ENCODE assay signal across 15 cellular contexts in genomic region chr16:68090526-68090925, GRCh38. TPM values are rescaled to one million over a fixed set of nuclear protein-coding genes. Genes with fewer than 3 reads are reported as not detected.
DNase-seq lines count a peak whose midpoint lies in the region; ATAC-seq and TF ChIP-seq lines count a peak whose summit lies in the region.
"Had no signal": no experiment of that assay in that cellular context is flagged by ENCODE, and none has a peak within 500 bp of the region (broad histone marks: within the 10 kb centered on the region; RNA-seq: fewer than 3 reads in every experiment).

No MANE protein-coding gene starts in this region.

- no peak for ATAC-seq in stimulated activated memory B cell treated with anti-CD40 and anti-IgM and Interleukin-4, amounts not matched to agents 10 μg/mL and 1 μg/mL and 100 μg/mL, for 72 hours
- ATAC-seq in GM18511 (IDR thresholded peaks at IDR 0.05; ENCODE audit: unreplicated experiment): no peak
- ATAC-seq: WTC11 had no signal

- H3K9me3 Mint-ChIP-seq in activated naive CD4-positive, alpha-beta T cell treated with anti-CD3 and anti-CD28 coated beads for 36 hours: no peaks in the 10 kb centered on the region
- no peaks in the 10 kb centered on the region for H3K9me3 Mint-ChIP-seq in chondrocyte (ENCODE audit: low read depth)
- H3K9me3 Mint-ChIP-seq in stimulated activated memory B cell treated with anti-CD40 and anti-IgM and Interleukin-4, amounts not matched to agents 10 μg/mL and 1 μg/mL and 100 μg/mL, for 72 hours: no peaks in the 10 kb centered on the region
- H3K9me3 Mint-ChIP-seq: WTC11 had no signal

- DNase-seq in activated naive CD4-positive, alpha-beta T cell treated with anti-CD3 and anti-CD28 coated beads for 36 hours: no peak
- DNase-seq in activated naive CD4-positive, alpha-beta T cell (lab: John Stamatoyannopoulos, UW): no peak
- no peak for DNase-seq in chondrocyte (ENCODE audit: low spot score)
- DNase-seq in activated CD4-positive, CD25-positive, alpha-beta regulatory T cell treated with anti-CD3 and anti-CD28 coated beads, Interleukin-2, amount 50 U/mL, for 72 hours: no peak
- no peak for DNase-seq in stimulated activated CD8-positive, alpha-beta memory T cell treated with anti-CD3 and anti-CD28 coated beads, Interleukin-4, amount 100 ng/mL, for 48 hours
- DNase-seq: anterior cingulate cortex, BE2C, NCI-H1417 treated with DMSO at 0.1 percent for 48 hours, NCI-H82, small intestine had no signal

- H3K36me3 Mint-ChIP-seq in activated naive CD4-positive, alpha-beta T cell treated with anti-CD3 and anti-CD28 coated beads for 36 hours (ENCODE audit: low read depth): no peaks in the 10 kb centered on the region
- no peaks in the 10 kb centered on the region for H3K36me3 Mint-ChIP-seq in chondrocyte (ENCODE audit: low read depth)
- no peaks in the 10 kb centered on the region for H3K36me3 Mint-ChIP-seq in stimulated activated memory B cell treated with anti-CD40 and anti-IgM and Interleukin-4, amounts not matched to agents 10 μg/mL and 1 μg/mL and 100 μg/mL, for 72 hours
- H3K36me3 Mint-ChIP-seq: WTC11 had no signal

- peak overlapping the region; percentile 79 for H3K27ac Mint-ChIP-seq in activated naive CD4-positive, alpha-beta T cell treated with anti-CD3 and anti-CD28 coated beads for 36 hours
- peak overlapping the region; percentile 37 for H3K27ac Mint-ChIP-seq in chondrocyte (ENCODE audit: unreplicated experiment)
- peak overlapping the region; percentile 86 for H3K27ac Mint-ChIP-seq in stimulated activated memory B cell treated with anti-CD40 and anti-IgM and Interleukin-4, amounts not matched to agents 10 μg/mL and 1 μg/mL and 100 μg/mL, for 72 hours
- H3K27ac Mint-ChIP-seq: WTC11 had no signal

- no peaks in the 10 kb centered on the region for H3K9me3 ChIP-seq in OCI-LY3 (ENCODE audit: insufficient read depth, low read length)
- H3K9me3 ChIP-seq: BE2C, HAP-1 had no signal

- H2AFZ ChIP-seq in OCI-LY3 (ENCODE audit: low read depth, low read length): no peak overlapping the region

- peaks cover 49% of the 10 kb centered on the region for H4K20me1 ChIP-seq in OCI-LY3 (ENCODE audit: insufficient read depth, low read length)

- H3K36me3 ChIP-seq in OCI-LY3 (replicated peaks; ENCODE audit: low read depth, low read length): no peaks in the 10 kb centered on the region
- H3K36me3 ChIP-seq: BE2C had no signal

- peaks cover 54% of the 10 kb centered on the region for H3K4me1 ChIP-seq in OCI-LY3 (ENCODE audit: low read length)

- TF ChIP-seq CTCF in OCI-LY3 (IDR thresholded peaks at IDR 0.05; ENCODE audit: low read depth, low read length) (no peak), chondrocyte (IDR thresholded peaks at IDR 0.05) (no peak)

- peak overlapping the region; percentile 41; the same call in 1 of the 2 replicates for H3K27ac ChIP-seq in OCI-LY3 (ENCODE audit: low read length)

- no peaks in the 10 kb centered on the region for H3K27me3 Mint-ChIP-seq in activated naive CD4-positive, alpha-beta T cell treated with anti-CD3 and anti-CD28 coated beads for 36 hours (ENCODE audit: low read depth)
- H3K27me3 Mint-ChIP-seq in chondrocyte (ENCODE audit: low read depth): no peaks in the 10 kb centered on the region
- H3K27me3 Mint-ChIP-seq in stimulated activated memory B cell treated with anti-CD40 and anti-IgM and Interleukin-4, amounts not matched to agents 10 μg/mL and 1 μg/mL and 100 μg/mL, for 72 hours: no peaks in the 10 kb centered on the region

- H3K27me3 ChIP-seq in OCI-LY3 (ENCODE audit: low read depth, low read length): no peaks in the 10 kb centered on the region
- H3K27me3 ChIP-seq: BE2C had no signal

- CTCF ChIA-PET in activated naive CD4-positive, alpha-beta T cell treated with anti-CD3 and anti-CD28 coated beads for 36 hours (lab: Charles Lee): no interaction called here

- intact Hi-C loops in activated naive CD4-positive, alpha-beta T cell treated with anti-CD3 and anti-CD28 coated beads for 36 hours (cut with micrococcal nuclease): loop anchor here (5.0 kb wide), 1 partner anchor 57 kb away; no protein-coding TSS in a partner anchor

- H3K79me2 ChIP-seq in OCI-LY3 (ENCODE audit: low read length): peaks cover 99% of the 10 kb centered on the region

- H3K4me1 Mint-ChIP-seq in activated naive CD4-positive, alpha-beta T cell treated with anti-CD3 and anti-CD28 coated beads for 36 hours (ENCODE audit: low read depth): peaks cover 68% of the 10 kb centered on the region
- H3K4me1 Mint-ChIP-seq in chondrocyte (ENCODE audit: low read depth): peaks cover 66% of the 10 kb centered on the region
- peaks cover 73% of the 10 kb centered on the region for H3K4me1 Mint-ChIP-seq in stimulated activated memory B cell treated with anti-CD40 and anti-IgM and Interleukin-4, amounts not matched to agents 10 μg/mL and 1 μg/mL and 100 μg/mL, for 72 hours

- H3K4me2 ChIP-seq in OCI-LY3 (ENCODE audit: low read length): peak overlapping the region; percentile 81

- H3K4me3 Mint-ChIP-seq in activated naive CD4-positive, alpha-beta T cell treated with anti-CD3 and anti-CD28 coated beads for 36 hours: peak overlapping the region; percentile 17
- no peak overlapping the region for H3K4me3 Mint-ChIP-seq in chondrocyte (ENCODE audit: unreplicated experiment)
- H3K4me3 Mint-ChIP-seq in stimulated activated memory B cell treated with anti-CD40 and anti-IgM and Interleukin-4, amounts not matched to agents 10 μg/mL and 1 μg/mL and 100 μg/mL, for 72 hours: peak overlapping the region; percentile 67
- H3K4me3 Mint-ChIP-seq: WTC11 had no signal

- peak overlapping the region; percentile 46 for H3K9ac ChIP-seq in OCI-LY3 (ENCODE audit: low read length)

- H3K4me3 ChIP-seq in OCI-LY3 (ENCODE audit: low read length): peak overlapping the region; percentile 62
- H3K4me3 ChIP-seq: HAP-1 had no signal

RNA-seq across cellular contexts. Expression of gene NFATC3, which starts 5.4 kb away (rescaled TPM):
- total RNA-seq in activated naive CD4-positive, alpha-beta T cell treated with anti-CD3 and anti-CD28 coated beads for 36 hours: 10 to 100 TPM; 49.1 to 50.3 TPM
- total RNA-seq in chondrocyte: 32.2 to 38.0 TPM (median 37.7 TPM) in 3 replicates
